Comparison of ENCODE assay signal across 30 cellular contexts in the genomic region with DNA sequence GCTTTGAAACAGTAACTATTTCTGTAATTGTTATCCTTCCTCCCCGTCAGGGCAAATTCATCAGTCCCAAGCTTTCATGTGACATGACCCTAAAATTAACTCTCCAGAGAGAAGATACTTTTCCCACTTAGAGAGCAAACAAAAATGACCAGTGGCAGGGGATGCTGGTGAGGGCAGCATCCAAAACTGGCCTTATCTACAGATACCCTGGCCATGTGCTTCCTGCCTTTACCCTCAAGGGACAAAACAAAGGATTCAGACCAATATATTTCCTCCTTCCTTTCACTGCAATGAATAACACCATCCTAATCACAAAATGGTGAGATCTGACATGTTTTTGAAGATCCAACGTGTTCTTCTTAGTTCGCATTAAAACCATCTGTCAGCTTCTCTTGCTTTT.
"Had no signal": no experiment of that assay in that cellular context is flagged by ENCODE, and none has a peak within 500 bp of the region (broad histone marks: within the 10 kb centered on the region; RNA-seq: fewer than 3 reads in every experiment).

No MANE protein-coding gene starts in this region.

- H3K27me3 Mint-ChIP-seq: activated CD8-positive, alpha-beta memory T cell treated with anti-CD3 and anti-CD28 coated beads, Interleukin-2, amount 10 ng/mL, durations not matched to agents 7 days and 5 days; activated naive CD8-positive, alpha-beta T cell; activated T-cell treated with anti-CD3 and anti-CD28 coated beads, Interleukin-2, amount 50 U/mL, for 24 hours; brain; central memory CD8-positive, alpha-beta T cell had no signal

- FAIRE-seq: astrocyte had no signal

- H3K4me3 ChIP-seq: Peyer's patch, SJSA1 had no signal

- H3K36me3 Mint-ChIP-seq: activated CD8-positive, alpha-beta memory T cell treated with anti-CD3 and anti-CD28 coated beads, Interleukin-2, amount 10 ng/mL, durations not matched to agents 7 days and 5 days; activated naive CD8-positive, alpha-beta T cell; brain; WTC11 had no signal

- H3K4me1 ChIP-seq: Peyer's patch, SJSA1 had no signal

- H3K9me3 Mint-ChIP-seq: activated T-cell treated with anti-CD3 and anti-CD28 coated beads, Interleukin-2, amount 50 U/mL, for 24 hours; brain; central memory CD8-positive, alpha-beta T cell; WTC11 had no signal

- H3K27ac Mint-ChIP-seq: activated CD8-positive, alpha-beta memory T cell treated with anti-CD3 and anti-CD28 coated beads, Interleukin-2, amount 10 ng/mL, durations not matched to agents 7 days and 5 days; activated naive CD8-positive, alpha-beta T cell; activated T-cell treated with anti-CD3 and anti-CD28 coated beads, Interleukin-2, amount 50 U/mL, for 24 hours; brain; WTC11 had no signal

- H3K9me3 ChIP-seq: Peyer's patch, SJSA1 had no signal

- H3K4me1 Mint-ChIP-seq: activated CD8-positive, alpha-beta memory T cell treated with anti-CD3 and anti-CD28 coated beads, Interleukin-2, amount 10 ng/mL, durations not matched to agents 7 days and 5 days; brain; WTC11 had no signal

- ATAC-seq: activated CD8-positive, alpha-beta memory T cell treated with anti-CD3 and anti-CD28 coated beads, Interleukin-2, amount 10 ng/mL, durations not matched to agents 7 days and 5 days; WTC11 had no signal

- H3K27ac ChIP-seq: Peyer's patch, RWPE1, SJSA1 had no signal

- H3K27me3 ChIP-seq: Peyer's patch had no signal

- H3K36me3 ChIP-seq: Peyer's patch, SJSA1 had no signal

- H3K4me3 Mint-ChIP-seq: activated CD8-positive, alpha-beta memory T cell treated with anti-CD3 and anti-CD28 coated beads, Interleukin-2, amount 10 ng/mL, durations not matched to agents 7 days and 5 days; activated naive CD8-positive, alpha-beta T cell; activated T-cell treated with anti-CD3 and anti-CD28 coated beads, Interleukin-2, amount 50 U/mL, for 24 hours; brain; central memory CD8-positive, alpha-beta T cell; WTC11 had no signal

- DNase-seq: activated CD4-positive, alpha-beta T cell treated with anti-CD3 and anti-CD28 coated beads for 48 hours; activated CD4-positive, alpha-beta T cell treated with anti-CD3 and anti-CD28 coated beads, Interleukin-2, amount 50 U/mL, for 4 hours; activated CD4-positive, CD25-positive, alpha-beta regulatory T cell treated with anti-CD3 and anti-CD28 coated beads, Interleukin-2, amount 50 U/mL, for 72 hours; activated CD8-positive, alpha-beta memory T cell treated with anti-CD3 and anti-CD28 coated beads, Interleukin-2, amount 10 ng/mL, durations not matched to agents 7 days and 5 days; activated effector memory CD4-positive, alpha-beta T cell treated with anti-CD3 and anti-CD28 coated beads, Interleukin-2, amount 50 U/mL, for 16 hours; activated naive CD4-positive, alpha-beta T cell treated with Interleukin-2 at 50 U/mL for 16 hours; activated T-cell treated with anti-CD3 and anti-CD28 coated beads, Interleukin-2, amount 50 U/mL, for 24 hours; amygdala; KG1; NCI-H1092; NCI-H1417 treated with DMSO at 0.1 percent for 48 hours; NCI-H1694; NCI-H2029; NCI-H2107; NCI-H2171 treated with DMSO at 0.1 percent for 48 hours; NCI-H226; NCI-H510A; NCI-H526 treated with DMSO at 0.1 percent for 48 hours; NCI-H82; Peyer's patch; Right ventricle myocardium superior; T-helper 2 cell; T1000 had no signal
